Comparison of ENCODE assay signal across 8 cellular contexts in genomic region chr7:4791738-4792536, GRCh38. TPM values are rescaled to one million over a fixed set of nuclear protein-coding genes. Genes with fewer than 3 reads are reported as not detected.
A peak's percentile ranks its signal among the peaks of the same experiment; 100 is the strongest.
DNase-seq lines count a peak whose midpoint lies in the region; ATAC-seq lines count a peak whose summit lies in the region.

No MANE protein-coding gene starts in this region.

- 66 to 74% methylated on average over 41 to 50 of the region's 50 CpGs for WGBS in aorta, 2 donors

- peak; percentile 69 for DNase-seq in T-helper 2 cell treated with Interferon-gamma antibody and Interleukin-4, amounts not matched to agents 5 μg/mL and 100 μg/mL, for 36 hours (ENCODE audit: low spot score)
- DNase-seq in amygdala (lab: John Stamatoyannopoulos, UW) = peak in 54 of 56 donors; percentile 19 to 90 (median 65)
- DNase-seq in hippocampal formation (lab: John Stamatoyannopoulos, UW) = peak; percentile 62 to 68
- DNase-seq in sciatic nerve (ENCODE audit: low spot score) = peak; percentile 94
- peak; percentile 78 to 91 for DNase-seq in aorta

- no peaks in the 10 kb centered on the region for H3K9me3 ChIP-seq in aorta (ENCODE audit: control insufficient read depth, low read length)

- H3K27me3 Mint-ChIP-seq in T-helper 2 cell treated with Interferon-gamma antibody and Interleukin-4, amounts not matched to agents 5 μg/mL and 100 μg/mL, for 36 hours (ENCODE audit: low read depth) = no peaks in the 10 kb centered on the region

- no peaks in the 10 kb centered on the region for H3K9me3 Mint-ChIP-seq in T-helper 2 cell treated with Interferon-gamma antibody and Interleukin-4, amounts not matched to agents 5 μg/mL and 100 μg/mL, for 36 hours

- no peaks in the 10 kb centered on the region for H3K4me1 ChIP-seq in aorta (ENCODE audit: control insufficient read depth in 1 of 2, insufficient read depth in 2 of 2, low read length in 2 of 2)

- H3K36me3 Mint-ChIP-seq in T-helper 2 cell treated with Interferon-gamma antibody and Interleukin-4, amounts not matched to agents 5 μg/mL and 100 μg/mL, for 36 hours (ENCODE audit: low read depth) = peaks cover 16% of the 10 kb centered on the region

- no peaks in the 10 kb centered on the region for H3K27me3 ChIP-seq in aorta (ENCODE audit: control insufficient read depth in 1 of 2, insufficient read depth in 2 of 2, low read length in 1 of 2)

- H3K36me3 ChIP-seq in aorta (ENCODE audit: control insufficient read depth in 1 of 2, insufficient read depth in 2 of 2, low read length in 1 of 2) = peaks cover 0 to 12% of the 10 kb centered on the region in 2 donors

- H3K4me3 Mint-ChIP-seq in T-helper 2 cell treated with Interferon-gamma antibody and Interleukin-4, amounts not matched to agents 5 μg/mL and 100 μg/mL, for 36 hours = no peak overlapping the region

- H3K4me1 Mint-ChIP-seq in T-helper 2 cell treated with Interferon-gamma antibody and Interleukin-4, amounts not matched to agents 5 μg/mL and 100 μg/mL, for 36 hours (ENCODE audit: low read depth) = peaks cover 2% of the 10 kb centered on the region

- ATAC-seq in GM19351 (IDR thresholded peaks at IDR 0.05; ENCODE audit: unreplicated experiment) = peak; percentile 62
- ATAC-seq in sciatic nerve = peak; percentile 88
- ATAC-seq in aorta (ENCODE audit: low FRiP score) = peak; percentile 88
- no peak for ATAC-seq in GM18873 (IDR thresholded peaks at IDR 0.05; ENCODE audit: low FRiP score, unreplicated experiment)
- ATAC-seq in GM19328 (IDR thresholded peaks at IDR 0.05; ENCODE audit: unreplicated experiment) = no peak

- no peak overlapping the region for H3K27ac ChIP-seq in aorta (ENCODE audit: low read depth in 1 of 2, low read length in 2 of 2)

- intact Hi-C loops in sciatic nerve (cut with DNase I) (loop anchor here (5.0 kb wide), 1 partner anchor 295 kb away; no protein-coding TSS in a partner anchor), aorta (cut with DNase I) (no loop called here)

- H3K4me3 ChIP-seq in aorta (ENCODE audit: low read length in 2 of 2) = no peak overlapping the region

- H3K27ac Mint-ChIP-seq in T-helper 2 cell treated with Interferon-gamma antibody and Interleukin-4, amounts not matched to agents 5 μg/mL and 100 μg/mL, for 36 hours = no peak overlapping the region

RNA-seq across cellular contexts. Expression of gene AP5Z1, which starts 16.5 kb away (rescaled TPM):
- 36.2 TPM for total RNA-seq in sciatic nerve
- 10 to 100 TPM; 30.7 to 45.3 TPM for total RNA-seq in aorta
- polyA plus RNA-seq in aorta = 10 to 100 TPM; 12.5 to 99.9 TPM

Comparison
In these comparisons a context has a peak if more than half of its experiments do, and no peak if none do; other contexts are left out.
1. ATAC-seq: peak in GM19351 (single experiment), sciatic nerve (single experiment) and aorta (single experiment); none in GM18873 (single experiment) and GM19328 (single experiment).
2. Peak in every context shown above with its lines, with median percentiles within 50 percentile points of each other: DNase-seq.